14 cellular contexts compared by ENCODE assay signal in the genomic region with DNA sequence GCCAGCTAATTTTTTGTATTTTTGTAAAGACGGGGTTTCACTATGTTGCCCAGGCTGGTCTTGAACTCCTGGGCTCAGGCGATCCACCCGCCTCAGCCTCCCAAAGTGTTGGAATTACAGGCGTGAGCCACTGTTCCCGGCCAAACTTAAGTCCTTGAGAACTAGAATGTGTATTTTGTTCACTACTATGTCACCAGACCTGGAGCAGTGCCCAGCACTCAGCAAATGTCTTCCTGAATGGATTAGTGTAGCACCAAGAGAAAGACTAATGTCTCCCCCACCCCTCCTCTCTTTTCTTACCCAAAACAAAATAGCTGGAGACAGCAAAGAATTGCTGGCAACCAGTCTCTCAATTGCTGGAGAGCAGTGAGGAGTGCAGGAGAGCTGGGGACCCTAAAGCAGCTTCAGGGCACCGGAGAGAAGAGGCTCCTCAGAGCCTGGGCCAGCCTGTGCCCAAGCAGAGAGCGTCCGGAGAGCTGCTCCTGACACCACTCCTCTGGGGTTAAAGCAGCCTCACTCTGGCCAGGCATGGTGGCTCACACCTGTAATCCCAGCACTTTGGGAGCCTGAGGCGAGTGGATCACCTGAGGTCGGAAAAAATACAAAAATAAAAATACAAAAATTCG. TPM values are rescaled to one million over a fixed set of nuclear protein-coding genes. Genes with fewer than 3 reads are reported as not detected.
DNase-seq lines count a peak whose midpoint lies in the region; ATAC-seq and TF ChIP-seq lines count a peak whose summit lies in the region.
"Had no signal": no experiment of that assay in that cellular context is flagged by ENCODE, and none has a peak within 500 bp of the region (broad histone marks: within the 10 kb centered on the region; RNA-seq: fewer than 3 reads in every experiment).

No MANE protein-coding gene starts in this region.

- TF ChIP-seq CTCF in HEK293 (tag by site-specific recombination; IDR thresholded peaks at IDR 0.05) (no peak), astrocyte of the spinal cord (IDR thresholded peaks at IDR 0.05; ENCODE audit: low read depth, low read length) (no peak), GM10248 (IDR thresholded peaks at IDR 0.05; ENCODE audit: control extremely low read depth, extremely low read depth, low read depth, missing control alignments) (no peak)

- ATAC-seq in left ventricle myocardium superior, result peak; percentile 66
- no peak for ATAC-seq in GM21576 (IDR thresholded peaks at IDR 0.05; ENCODE audit: unreplicated experiment)

- intact Hi-C loops in left ventricle myocardium superior (cut with micrococcal nuclease), result loop anchor here (5.0 kb wide), 1 partner anchor 49 kb away; a partner anchor contains a TSS

- no peaks in the 10 kb centered on the region for H3K9me3 ChIP-seq in HEK293 (ENCODE audit: control insufficient read depth, insufficient read depth, low read depth, low read length)

- H3K36me3 ChIP-seq in HEK293 (ENCODE audit: control insufficient read depth in 2 of 2, insufficient read depth in 1 of 2, low read length in 2 of 2), result no peaks in the 10 kb centered on the region

- H3K4me3 ChIP-seq in HEK293 (ENCODE audit: low read depth, low read length) (no peak overlapping the region), astrocyte of the spinal cord (ENCODE audit: low read depth, low read length) (no peak overlapping the region)

- DNase-seq in astrocyte of the spinal cord (ENCODE audit: low read depth, low spot score) (peak; percentile 42), left ventricle myocardium superior (peak; percentile 73), putamen (ENCODE audit: low spot score) (peak; percentile 83), GM10248 (ENCODE audit: extremely low spot score) (no peak), NCI-H748 (lab: John Stamatoyannopoulos, UW; ENCODE audit: unreplicated experiment) (no peak)
- DNase-seq in stimulated activated CD8-positive, alpha-beta memory T cell treated with anti-CD3 and anti-CD28 coated beads, Interleukin-4, amount 100 ng/mL, for 48 hours, result no peak
- DNase-seq: activated T-cell treated with anti-CD3 and anti-CD28 coated beads, Interleukin-2, amount 50 U/mL, for 24 hours; effector CD4-positive, alpha-beta T cell; H7; NCI-H1694 treated with DMSO at 0.1 percent for 48 hours; stimulated activated CD4-positive, alpha-beta T cell treated with anti-CD3 and anti-CD28 coated beads, Interleukin-4, amount 100 ng/mL, for 1 hour had no signal

- no peaks in the 10 kb centered on the region for H3K4me1 ChIP-seq in HEK293 (ENCODE audit: control insufficient read depth, insufficient read depth, low read length)

- no peak overlapping the region for H3K27ac ChIP-seq in HEK293 (ENCODE audit: extremely low read depth, low read depth, low read length)

- POLR2A ChIA-PET in HEK293 (lab: Yijun Ruan, JAX), result interaction anchor here (0.6 to 1.7 kb wide), 2 partner anchors 16 to 28 kb away, joined by 3 to 5 read pairs; no protein-coding TSS in a partner anchor
- POLR2A ChIA-PET in GM10248 (lab: Yijun Ruan, JAX), result interaction anchor here (0.6 kb wide), 1 partner anchor 14 kb away, joined by 4 read pairs; no protein-coding TSS in a partner anchor

- CTCF ChIA-PET in HEK293 (lab: Yijun Ruan, JAX), result interaction anchor here (1.0 to 1.4 kb wide), 3 partner anchors 9 to 406 kb away, joined by 3 to 4 read pairs (median 4); no protein-coding TSS in a partner anchor
- CTCF ChIA-PET in GM10248 (lab: Yijun Ruan, JAX), result interaction anchor here (2.3 kb wide), 1 partner anchor 19 kb away, joined by 6 read pairs; no protein-coding TSS in a partner anchor

- in situ Hi-C loops in astrocyte of the spinal cord (cut with HindIII; ENCODE audit: low sequenced_read_pairs), result no loop called here

TF ChIP-seq in HEK293, 187 proteins besides CTCF, POLR2A, EP300 and RAD21:
- TF ChIP-seq, protein P1, sequence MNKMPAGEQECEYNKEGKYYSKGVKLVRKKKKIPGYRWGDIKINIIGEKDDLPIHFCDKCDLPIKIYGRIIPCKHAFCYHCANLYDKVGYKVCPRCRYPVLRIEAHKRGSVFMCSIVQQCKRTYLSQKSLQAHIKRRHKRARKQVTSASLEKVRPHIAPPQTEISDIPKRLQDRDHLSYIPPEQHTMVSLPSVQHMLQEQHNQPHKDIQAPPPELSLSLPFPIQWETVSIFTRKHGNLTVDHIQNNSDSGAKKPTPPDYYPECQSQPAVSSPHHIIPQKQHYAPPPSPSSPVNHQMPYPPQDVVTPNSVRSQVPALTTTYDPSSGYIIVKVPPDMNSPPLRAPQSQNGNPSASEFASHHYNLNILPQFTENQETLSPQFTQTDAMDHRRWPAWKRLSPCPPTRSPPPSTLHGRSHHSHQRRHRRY (tag by site-specific recombination; IDR thresholded peaks at IDR 0.05), result no peak
- 0 out of 2 replicates have a peak, but pooled peaks have one; percentile 9 for TF ChIP-seq OSR2 (tag by site-specific recombination; IDR thresholded peaks at IDR 0.05)
TF ChIP-seq in HEK293: peak in this region for 1.

RNA-seq across cellular contexts. Expression of a gene that starts 14.9 kb away (rescaled TPM):
- 2.2 TPM for total RNA-seq in left ventricle myocardium superior
- total RNA-seq: T-helper 1 cell treated with Interleukin-12 subunit alpha and Interleukin-12 subunit beta and Interleukin-4 antibody, amounts not matched to agents 30 ng/mL and 1 ng/mL, for 36 hours had no signal

RNA-seq across cellular contexts. Expression of a gene that starts 50.3 kb away (rescaled TPM):
- 210 TPM for total RNA-seq in left ventricle myocardium superior

Comparison
In these comparisons a context has a peak if more than half of its experiments do, and no peak if none do; other contexts are left out.
1. DNase-seq: peak in astrocyte of the spinal cord (single experiment), left ventricle myocardium superior (single experiment) and putamen (single experiment); none in GM10248 (single experiment), stimulated activated CD8-positive, alpha-beta memory T cell treated with anti-CD3 and anti-CD28 coated beads, Interleukin-4, amount 100 ng/mL, for 48 hours (single experiment) and NCI-H748 (single experiment).